ENCODE assay signal across 8 cellular contexts in genomic region chr22:41237707-41238569, GRCh38. TPM values are rescaled to one million over a fixed set of nuclear protein-coding genes. Genes with fewer than 3 reads are reported as not detected.
DNase-seq lines count a peak whose midpoint lies in the region; ATAC-seq and TF ChIP-seq lines count a peak whose summit lies in the region.

No MANE protein-coding gene starts in this region.

- H3K9me3 Mint-ChIP-seq in CD14-positive monocyte, result peaks cover 0 to 3% (median 0%) of the 10 kb centered on the region in 7 donors

- peaks cover 0 to 4% of the 10 kb centered on the region in 2 donors for H3K36me3 Mint-ChIP-seq in CD14-positive monocyte

- intact Hi-C loops in CD14-positive monocyte (cut with micrococcal nuclease), result loop anchor here in 1 of 2 donors (10.0 kb wide), 1 partner anchor 313 kb away; no protein-coding TSS in a partner anchor

- H3K4me1 Mint-ChIP-seq in CD14-positive monocyte, result peaks cover 3% of the 10 kb centered on the region

- H3K4me3 Mint-ChIP-seq in CD14-positive monocyte, result peak overlapping the region; percentile 69 to 75

- H3K27me3 Mint-ChIP-seq in CD14-positive monocyte (ENCODE audit: low read depth in 3 of 3), result peaks cover 2 to 10% (median 6%) of the 10 kb centered on the region in 3 donors

- DNase-seq in CD14-positive monocyte (ENCODE audit: low spot score) (peak; percentile 70), LoVo (ENCODE audit: low spot score) (peak; percentile 58), cerebellum (ENCODE audit: low spot score) (peak; percentile 61), kidney tubule cell (ENCODE audit: low spot score) (peak; percentile 84)
- peak; percentile 66 for DNase-seq in stimulated activated CD4-positive, alpha-beta T cell treated with anti-CD3 and anti-CD28 coated beads, Interleukin-2, amount 100 ng/mL, for 4 hours (ENCODE audit: low read depth)

- ATAC-seq in GM19397 (IDR thresholded peaks at IDR 0.05; ENCODE audit: unreplicated experiment), result peak; percentile 80
- peak; percentile 87 to 91 for ATAC-seq in activated CD4-positive, CD25-positive, alpha-beta regulatory T cell treated with anti-CD3 and anti-CD28 coated beads, Interleukin-2, amount 50 U/mL, for 24 hours
- ATAC-seq in HG03457 (IDR thresholded peaks at IDR 0.05; ENCODE audit: unreplicated experiment), result no peak

- no peak overlapping the region for H3K27ac Mint-ChIP-seq in CD14-positive monocyte

- peak; percentile 2 for TF ChIP-seq CTCF in CD14-positive monocyte (IDR thresholded peaks at IDR 0.05)

RNA-seq across cellular contexts. Expression of gene CHADL, which starts 2.8 kb away (rescaled TPM):
- under 1 TPM; 0.27 to 0.35 TPM for polyA plus RNA-seq in CD14-positive monocyte
- 2.4 TPM for total RNA-seq in cerebellum

RNA-seq across cellular contexts. Expression of gene L3MBTL2, which starts 32.8 kb away (rescaled TPM):
- 10 to 100 TPM; 13.6 to 14.0 TPM for polyA plus RNA-seq in CD14-positive monocyte
- 16.6 TPM for total RNA-seq in cerebellum

RNA-seq across cellular contexts. Expression of gene RANGAP1, which starts 48.0 kb away (rescaled TPM):
- polyA plus RNA-seq in CD14-positive monocyte, result 1 to 10 TPM; 8.3 to 8.5 TPM
- total RNA-seq in cerebellum, result 27.9 TPM
